In genomic region chr15:78640840-78641733, GRCh38 we compare ENCODE assay signal across 8 cellular contexts. TPM values are rescaled to one million over a fixed set of nuclear protein-coding genes. Genes with fewer than 3 reads are reported as not detected.
DNase-seq lines count a peak whose midpoint lies in the region; ATAC-seq and TF ChIP-seq lines count a peak whose summit lies in the region.

A gene with protein sequence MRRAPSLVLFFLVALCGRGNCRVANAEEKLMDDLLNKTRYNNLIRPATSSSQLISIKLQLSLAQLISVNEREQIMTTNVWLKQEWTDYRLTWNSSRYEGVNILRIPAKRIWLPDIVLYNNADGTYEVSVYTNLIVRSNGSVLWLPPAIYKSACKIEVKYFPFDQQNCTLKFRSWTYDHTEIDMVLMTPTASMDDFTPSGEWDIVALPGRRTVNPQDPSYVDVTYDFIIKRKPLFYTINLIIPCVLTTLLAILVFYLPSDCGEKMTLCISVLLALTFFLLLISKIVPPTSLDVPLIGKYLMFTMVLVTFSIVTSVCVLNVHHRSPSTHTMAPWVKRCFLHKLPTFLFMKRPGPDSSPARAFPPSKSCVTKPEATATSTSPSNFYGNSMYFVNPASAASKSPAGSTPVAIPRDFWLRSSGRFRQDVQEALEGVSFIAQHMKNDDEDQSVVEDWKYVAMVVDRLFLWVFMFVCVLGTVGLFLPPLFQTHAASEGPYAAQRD (minus strand): TSS chr15:78641210. CDS start chr15:78641133, 77 bp downstream.

- no peak for ATAC-seq in GM19023 (IDR thresholded peaks at IDR 0.05; ENCODE audit: unreplicated experiment)

- TF ChIP-seq CTCF in ascending aorta (IDR thresholded peaks at IDR 0.05), result no peak
- no peak for TF ChIP-seq CTCF in stomach (IDR thresholded peaks at IDR 0.05)

- H3K4me3 ChIP-seq in ascending aorta (peak within 1 kb of the TSS; percentile 54 to 62), stomach (peak within 1 kb of the TSS; percentile 47 to 59 (median 49))

- TF ChIP-seq EP300 in stomach (IDR thresholded peaks at IDR 0.05), result no peak

- intact Hi-C loops in ascending aorta (cut with DNase I), result no loop called here
- intact Hi-C loops in stomach (cut with DNase I; ENCODE audit: low total_unique reads), result no loop called here

- H3K27ac ChIP-seq in ascending aorta, result no peak within 1 kb of the TSS
- no peak within 1 kb of the TSS for H3K27ac ChIP-seq in stomach

- DNase-seq in stimulated activated CD4-positive, alpha-beta T cell treated with anti-CD3 and anti-CD28 coated beads, Interleukin-4, amount 100 ng/mL, for 1 hour, result peak; percentile 26
- no peak for DNase-seq in stimulated activated CD4-positive, alpha-beta T cell treated with anti-CD3 and anti-CD28 coated beads, Interleukin-2, amount 100 ng/mL, for 48 hours
- DNase-seq in ascending aorta (ENCODE audit: low spot score in 2 of 2) (no peak), iris pigment epithelial cell (ENCODE audit: low read depth) (peak; percentile 5), stomach (no peak), Kasumi-1 (lab: John Stamatoyannopoulos, UW) (no peak), erythroblast (lab: John Stamatoyannopoulos, UW) (no peak)

- no peaks in the 10 kb centered on the region for H3K36me3 ChIP-seq in ascending aorta
- no peaks in the 10 kb centered on the region for H3K36me3 ChIP-seq in stomach

- H3K9me3 ChIP-seq in ascending aorta, result no peaks in the 10 kb centered on the region
- H3K9me3 ChIP-seq in stomach, result no peaks in the 10 kb centered on the region

- peaks cover 2% of the 10 kb centered on the region for H3K27me3 ChIP-seq in ascending aorta
- H3K27me3 ChIP-seq in stomach, result peaks cover 0 to 24% (median 13%) of the 10 kb centered on the region in 3 donors

- 7 to 49% (median 7%) methylated on average over 9 to 65 of the region's 65 CpGs for WGBS in stomach, 5 donors

- TF ChIP-seq POLR2A in stomach (IDR thresholded peaks at IDR 0.05) (no peak), erythroblast (IDR thresholded peaks at IDR 0.05; ENCODE audit: low read length) (no peak)

- H3K4me1 ChIP-seq in ascending aorta (peaks cover 8% of the 10 kb centered on the region in 2 donors), stomach (peaks cover 8 to 16% (median 13%) of the 10 kb centered on the region in 4 donors)

RNA-seq across cellular contexts. Expression of the gene that starts here (rescaled TPM):
- total RNA-seq in ascending aorta, result not detected
- not detected for total RNA-seq in stomach
- under 1 TPM in 1 of 3 donors, not detected in 2; 0.78 TPM for polyA plus RNA-seq in stomach

Comparison
In these comparisons a context has a peak if more than half of its experiments do, and no peak if none do; other contexts are left out.
1. DNase-seq: peak in stimulated activated CD4-positive, alpha-beta T cell treated with anti-CD3 and anti-CD28 coated beads, Interleukin-4, amount 100 ng/mL, for 1 hour (single experiment) and iris pigment epithelial cell (single experiment); none in stimulated activated CD4-positive, alpha-beta T cell treated with anti-CD3 and anti-CD28 coated beads, Interleukin-2, amount 100 ng/mL, for 48 hours (0 of 2), ascending aorta (0 of 2), stomach (single experiment), Kasumi-1 (0 of 2) and erythroblast (0 of 2).